Comparison of ENCODE assay signal across 36 cellular contexts in genomic region chr20:717271-717670, GRCh38. TPM values are rescaled to one million over a fixed set of nuclear protein-coding genes. Genes with fewer than 3 reads are reported as not detected.
"Had no signal": no experiment of that assay in that cellular context is flagged by ENCODE, and none has a peak within 500 bp of the region (broad histone marks: within the 10 kb centered on the region; RNA-seq: fewer than 3 reads in every experiment).

No MANE protein-coding gene starts in this region.

- H3K9me3 Mint-ChIP-seq: activated B cell treated with CpG ODN at 0.5 μM for 24 hours; activated T-helper 17 cell treated with anti-CD3 and anti-CD28 coated beads, Interleukin-2, amount 50 U/mL, for 72 hours; central memory CD8-positive, alpha-beta T cell; effector memory CD8-positive, alpha-beta T cell; T-helper 2 cell treated with Interferon-gamma antibody and Interleukin-4, amounts not matched to agents 5 μg/mL and 100 μg/mL, for 36 hours had no signal

- H3K36me3 Mint-ChIP-seq: activated naive CD8-positive, alpha-beta T cell had no signal

- DNase-seq: activated B cell treated with CpG ODN at 0.5 μM for 24 hours; activated CD4-positive, alpha-beta T cell treated with anti-CD3 and anti-CD28 coated beads for 48 hours; activated CD4-positive, alpha-beta T cell treated with anti-CD3 and anti-CD28 coated beads, Interleukin-2, amount 50 U/mL, for 1 hour; activated CD4-positive, alpha-beta T cell treated with anti-CD3 and anti-CD28 coated beads, Interleukin-2, amount 50 U/mL, for 48 hours; activated CD8-positive, alpha-beta memory T cell treated with anti-CD3 and anti-CD28 coated beads for 24 hours; activated CD8-positive, alpha-beta T cell treated with anti-CD3 and anti-CD28 coated beads for 36 hours; activated effector memory CD4-positive, alpha-beta T cell treated with Interleukin-2 at 50 U/mL for 16 hours; activated gamma-delta T cell treated with Interleukin-2 at 50 U/mL for 16 hours; activated naive CD4-positive, alpha-beta T cell treated with anti-CD3 and anti-CD28 coated beads, Interleukin-2, amount 50 U/mL, for 16 hours; activated naive CD4-positive, alpha-beta T cell treated with Interleukin-2 at 50 U/mL for 16 hours; activated T-cell treated with anti-CD3 and anti-CD28 coated beads, Interleukin-2, amount 50 U/mL, for 4 hours; amniotic stem cell; anterior cingulate cortex; brain microvascular endothelial cell; cortex of kidney; dermis blood vessel endothelial cell; effector CD4-positive, alpha-beta T cell; effector memory CD8-positive, alpha-beta T cell; erythroblast; foreskin keratinocyte; gastrocnemius medialis; glutamatergic neuron; T-helper 1 cell; T-helper 17 cell; T1000; WERI-Rb-1 had no signal

- H3K4me1 ChIP-seq: esophagus muscularis mucosa, foreskin keratinocyte, gastrocnemius medialis had no signal

- H3K27ac Mint-ChIP-seq: activated B cell treated with CpG ODN at 0.5 μM for 24 hours; activated CD8-positive, alpha-beta T cell treated with anti-CD3 and anti-CD28 coated beads for 36 hours; activated naive CD8-positive, alpha-beta T cell; activated T-helper 17 cell treated with anti-CD3 and anti-CD28 coated beads, Interleukin-2, amount 50 U/mL, for 72 hours; effector memory CD8-positive, alpha-beta T cell; T-helper 17 cell; T-helper 2 cell treated with Interferon-gamma antibody and Interleukin-4, amounts not matched to agents 5 μg/mL and 100 μg/mL, for 36 hours had no signal

- FAIRE-seq: astrocyte, bronchial epithelial cell, colon had no signal

- H3K27me3 ChIP-seq: brain microvascular endothelial cell had no signal

- H3K4me3 Mint-ChIP-seq: activated B cell treated with CpG ODN at 0.5 μM for 24 hours; activated CD8-positive, alpha-beta T cell treated with anti-CD3 and anti-CD28 coated beads for 36 hours; activated naive CD8-positive, alpha-beta T cell; activated T-cell treated with anti-CD3 and anti-CD28 coated beads, Interleukin-2, amount 50 U/mL, for 4 hours; activated T-helper 17 cell treated with anti-CD3 and anti-CD28 coated beads, Interleukin-2, amount 50 U/mL, for 72 hours; central memory CD8-positive, alpha-beta T cell; effector memory CD8-positive, alpha-beta T cell; T-helper 17 cell; T-helper 2 cell treated with Interferon-gamma antibody and Interleukin-4, amounts not matched to agents 5 μg/mL and 100 μg/mL, for 36 hours had no signal

- H3K4me3 ChIP-seq: esophagus muscularis mucosa, gastrocnemius medialis had no signal

- H3K27ac ChIP-seq: brain microvascular endothelial cell, esophagus muscularis mucosa, foreskin keratinocyte, gastrocnemius medialis, WERI-Rb-1 had no signal

- H3K9me3 ChIP-seq: gastrocnemius medialis had no signal

- ATAC-seq: activated CD4-positive, CD25-positive, alpha-beta regulatory T cell treated with anti-CD3 and anti-CD28 coated beads, Interleukin-2, amount 50 U/mL, for 24 hours; activated CD8-positive, alpha-beta T cell treated with anti-CD3 and anti-CD28 coated beads for 36 hours; activated T-cell treated with anti-CD3 and anti-CD28 coated beads, Interleukin-2, amount 50 U/mL, for 4 hours; activated T-helper 17 cell treated with anti-CD3 and anti-CD28 coated beads, Interleukin-2, amount 50 U/mL, for 72 hours; effector memory CD8-positive, alpha-beta T cell; foreskin keratinocyte; gastrocnemius medialis; T-helper 17 cell had no signal

- H3K36me3 ChIP-seq: brain microvascular endothelial cell, esophagus muscularis mucosa, gastrocnemius medialis, WERI-Rb-1 had no signal

- H3K4me1 Mint-ChIP-seq: activated B cell treated with CpG ODN at 0.5 μM for 24 hours; activated T-helper 17 cell treated with anti-CD3 and anti-CD28 coated beads, Interleukin-2, amount 50 U/mL, for 72 hours; central memory CD8-positive, alpha-beta T cell; T-helper 17 cell had no signal

RNA-seq across cellular contexts. Expression of gene SCRT2, which starts 41.7 kb away (rescaled TPM):
- total RNA-seq: activated B cell treated with CpG ODN at 0.5 μM for 24 hours; activated CD8-positive, alpha-beta T cell treated with anti-CD3 and anti-CD28 coated beads for 36 hours; activated T-cell treated with anti-CD3 and anti-CD28 coated beads, Interleukin-2, amount 50 U/mL, for 4 hours; activated T-helper 17 cell treated with anti-CD3 and anti-CD28 coated beads, Interleukin-2, amount 50 U/mL, for 72 hours; astrocyte; bronchial epithelial cell; cardiac septum; dermis blood vessel endothelial cell; esophagus muscularis mucosa; foreskin keratinocyte; gastrocnemius medialis; T-helper 17 cell had no signal
- polyA plus RNA-seq: foreskin keratinocyte had no signal

RNA-seq across cellular contexts. Expression of gene SLC52A3, which starts 51.0 kb away (rescaled TPM):
- total RNA-seq: activated B cell treated with CpG ODN at 0.5 μM for 24 hours; activated CD8-positive, alpha-beta T cell treated with anti-CD3 and anti-CD28 coated beads for 36 hours; activated T-cell treated with anti-CD3 and anti-CD28 coated beads, Interleukin-2, amount 50 U/mL, for 4 hours; activated T-helper 17 cell treated with anti-CD3 and anti-CD28 coated beads, Interleukin-2, amount 50 U/mL, for 72 hours; dermis blood vessel endothelial cell; T-helper 17 cell had no signal
